ENCODE assay signal across 18 cellular contexts in the genomic region with DNA sequence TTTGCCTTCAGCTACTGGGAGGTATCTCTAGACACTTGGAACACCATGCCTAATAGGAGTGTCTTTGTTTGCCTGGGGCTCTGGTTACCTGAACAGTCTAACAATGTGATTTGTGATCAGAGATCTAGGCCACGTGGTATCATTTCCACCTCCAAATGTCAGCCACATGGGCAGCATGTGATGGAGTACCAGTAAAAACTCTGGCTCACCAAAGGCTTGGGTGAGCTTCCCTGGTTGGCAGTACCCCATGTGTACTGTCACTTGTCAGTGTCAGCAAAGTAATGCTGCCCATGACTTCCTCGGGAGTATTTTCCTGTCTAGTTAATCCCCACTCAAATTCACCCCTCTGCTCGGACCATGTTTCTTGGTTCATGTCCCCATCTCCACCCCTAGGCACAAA.
A peak's percentile ranks its signal among the peaks of the same experiment; 100 is the strongest.
DNase-seq lines count a peak whose midpoint lies in the region; ATAC-seq and TF ChIP-seq lines count a peak whose summit lies in the region.
"Had no signal": no experiment of that assay in that cellular context is flagged by ENCODE, and none has a peak within 500 bp of the region (broad histone marks: within the 10 kb centered on the region; RNA-seq: fewer than 3 reads in every experiment).

No MANE protein-coding gene starts in this region.

- no peak overlapping the region for H2BK20ac ChIP-seq in H9 (ENCODE audit: low read depth, low read length, poor library complexity, severe bottlenecking)

- H3K79me2 ChIP-seq in H9 (ENCODE audit: insufficient read depth, low read length) (no peaks in the 10 kb centered on the region), mesendoderm (ENCODE audit: control insufficient read depth, insufficient read depth, low read length) (no peaks in the 10 kb centered on the region)

- H4K8ac ChIP-seq in H9 (replicated peaks; ENCODE audit: insufficient read length, low read depth, low read length) (no peak overlapping the region), mesendoderm (ENCODE audit: low read depth, low read length) (no peak overlapping the region)

- H3K4ac ChIP-seq in H9 (ENCODE audit: low read depth, low read length) (no peak overlapping the region), mesendoderm (ENCODE audit: low read depth, low read length) (no peak overlapping the region)

- no peak for ATAC-seq in naive thymus-derived CD8-positive, alpha-beta T cell
- ATAC-seq: CD8-positive, alpha-beta T cell had no signal

- no peak overlapping the region for H2BK5ac ChIP-seq in H9 (ENCODE audit: insufficient read length, low read length)
- H2BK5ac ChIP-seq in mesendoderm (ENCODE audit: low read length) = no peak overlapping the region

- DNase-seq in cardiac septum (ENCODE audit: low spot score) = peak; percentile 66
- no peak for DNase-seq in right atrium auricular region (ENCODE audit: low spot score)
- DNase-seq in H9 = no peak
- no peak for DNase-seq in mesendoderm
- DNase-seq in MCF 10A (ENCODE audit: unreplicated experiment) = no peak
- no peak for DNase-seq in naive thymus-derived CD8-positive, alpha-beta T cell
- DNase-seq: Caco-2; CD4-positive, CD25-positive, alpha-beta regulatory T cell; CD8-positive, alpha-beta T cell; DMS153; DND-41; GOT3; HCEC 1CT had no signal

- no peak overlapping the region for H3K14ac ChIP-seq in H9 (ENCODE audit: insufficient read depth, low read length)

- no CpG with 5 or more reads among the region's 3 CpGs for WGBS in H9 (ENCODE audit: extremely low coverage, insufficient read length, low lambda C conversion rate)
- WGBS in mesendoderm (ENCODE audit: extremely low coverage, insufficient coverage, low lambda C conversion rate) = no CpG with 5 or more reads among the region's 3 CpGs

- no peaks in the 10 kb centered on the region for H4K20me1 ChIP-seq in H9 (ENCODE audit: control insufficient read depth, insufficient read depth, insufficient read length)
- H4K20me1 ChIP-seq: BLaER1 had no signal

- H3K9me3 Mint-ChIP-seq in H9 (no peaks in the 10 kb centered on the region), MCF 10A (ENCODE audit: unreplicated experiment) (no peaks in the 10 kb centered on the region)
- H3K9me3 Mint-ChIP-seq in naive thymus-derived CD8-positive, alpha-beta T cell = no peaks in the 10 kb centered on the region
- H3K9me3 Mint-ChIP-seq: CD4-positive, CD25-positive, alpha-beta regulatory T cell; CD8-positive, alpha-beta T cell had no signal

- H4K5ac ChIP-seq in H9 (ENCODE audit: insufficient read length, low read depth, low read length) = peak overlapping the region; percentile 14
- no peak overlapping the region for H4K5ac ChIP-seq in mesendoderm (ENCODE audit: low read length)

- H3K27me3 Mint-ChIP-seq in H9 (ENCODE audit: low read depth) = peaks cover 12% of the 10 kb centered on the region
- H3K27me3 Mint-ChIP-seq in MCF 10A (ENCODE audit: insufficient read depth, unreplicated experiment) = no peaks in the 10 kb centered on the region
- peaks cover 6 to 13% (median 10%) of the 10 kb centered on the region in 5 donors for H3K27me3 Mint-ChIP-seq in naive thymus-derived CD8-positive, alpha-beta T cell

- no peaks in the 10 kb centered on the region for H3K27me3 ChIP-seq in right atrium auricular region
- no peaks in the 10 kb centered on the region for H3K27me3 ChIP-seq in H9 (ENCODE audit: insufficient read depth, low read length)
- H3K27me3 ChIP-seq in mesendoderm (ENCODE audit: insufficient read depth, low read length, poor library complexity) = no peaks in the 10 kb centered on the region
- H3K27me3 ChIP-seq in skeletal muscle tissue (ENCODE audit: control insufficient read depth in 3 of 3, insufficient read depth in 3 of 3, low read length in 3 of 3) = no peaks in the 10 kb centered on the region
- H3K27me3 ChIP-seq: BLaER1 had no signal

- no peak overlapping the region for H3K4me3 Mint-ChIP-seq in H9
- no peak overlapping the region for H3K4me3 Mint-ChIP-seq in MCF 10A (ENCODE audit: unreplicated experiment)
- H3K4me3 Mint-ChIP-seq in naive thymus-derived CD8-positive, alpha-beta T cell = no peak overlapping the region
- H3K4me3 Mint-ChIP-seq: B cell; CD4-positive, CD25-positive, alpha-beta regulatory T cell; CD8-positive, alpha-beta T cell had no signal

- intact Hi-C loops in cardiac septum (cut with DNase I) = no loop called here
- intact Hi-C loops in MCF 10A (cut with micrococcal nuclease) = no loop called here

- H3K18ac ChIP-seq in H9 (ENCODE audit: insufficient read length, low read depth, low read length) = no peak overlapping the region
- H3K18ac ChIP-seq in mesendoderm (ENCODE audit: low read length) = peak overlapping the region; percentile 25

- H3K4me3 ChIP-seq in right atrium auricular region (no peak overlapping the region), mesendoderm (ENCODE audit: low read length) (no peak overlapping the region), skeletal muscle tissue (ENCODE audit: low read length in 3 of 3) (no peak overlapping the region)
- H3K4me3 ChIP-seq: BLaER1 had no signal

- no peaks in the 10 kb centered on the region for H3K4me1 ChIP-seq in right atrium auricular region
- no peaks in the 10 kb centered on the region for H3K4me1 ChIP-seq in H9 (ENCODE audit: insufficient read depth, low read length)
- H3K4me1 ChIP-seq in mesendoderm (ENCODE audit: control insufficient read depth, low read depth, low read length) = no peaks in the 10 kb centered on the region
- peaks cover 34 to 45% (median 39%) of the 10 kb centered on the region in 3 donors for H3K4me1 ChIP-seq in skeletal muscle tissue (ENCODE audit: control insufficient read depth in 3 of 3, insufficient read depth in 3 of 3, low read length in 3 of 3)
- H3K4me1 ChIP-seq: BLaER1, Caco-2 had no signal

- BruUV-seq in MCF 10A (replicated peaks; lab: Mats Ljungman, UMichigan) = no TSS peak

- H3K23ac ChIP-seq in H9 (ENCODE audit: insufficient read length, low read depth, low read length) (no peak overlapping the region), mesendoderm (ENCODE audit: low read length) (no peak overlapping the region)

- H3K27ac ChIP-seq in right atrium auricular region = no peak overlapping the region
- H3K27ac ChIP-seq in H9 (ENCODE audit: insufficient read length, low read depth, low read length) = no peak overlapping the region
- H3K27ac ChIP-seq in mesendoderm (ENCODE audit: low read depth, low read length) = no peak overlapping the region
- H3K27ac ChIP-seq in skeletal muscle tissue (ENCODE audit: low read depth, low read length) = peak overlapping the region; percentile 78
- H3K27ac ChIP-seq: 22Rv1, BLaER1, C4-2B had no signal

- TF ChIP-seq CTCF in right atrium auricular region (IDR thresholded peaks at IDR 0.05) (no peak), H9 (conservative IDR thresholded peaks at IDR 0.05) (no peak), MCF 10A (IDR thresholded peaks at IDR 0.05; ENCODE audit: unreplicated experiment) (no peak)

- no peaks in the 10 kb centered on the region for H3K23me2 ChIP-seq in H9 (ENCODE audit: insufficient read length, low read depth, low read length, poor library complexity, severe bottlenecking)

- H3K36me3 Mint-ChIP-seq in H9 (ENCODE audit: insufficient read depth in 1 of 3, low read depth in 3 of 3) (no peaks in the 10 kb centered on the region), MCF 10A (ENCODE audit: insufficient read depth, unreplicated experiment) (no peaks in the 10 kb centered on the region)
- no peaks in the 10 kb centered on the region for H3K36me3 Mint-ChIP-seq in naive thymus-derived CD8-positive, alpha-beta T cell
- H3K36me3 Mint-ChIP-seq: CD4-positive, CD25-positive, alpha-beta regulatory T cell; CD8-positive, alpha-beta T cell had no signal

- H3K56ac ChIP-seq in H9 (ENCODE audit: insufficient read length, low read depth, low read length) (no peak overlapping the region), mesendoderm (ENCODE audit: low read length) (no peak overlapping the region)

- H3K4me1 Mint-ChIP-seq in H9 (no peaks in the 10 kb centered on the region; a peak in 1 of 4 replicates), MCF 10A (ENCODE audit: insufficient read depth, unreplicated experiment) (no peaks in the 10 kb centered on the region)
- no peaks in the 10 kb centered on the region for H3K4me1 Mint-ChIP-seq in naive thymus-derived CD8-positive, alpha-beta T cell
- H3K4me1 Mint-ChIP-seq: B cell; CD4-positive, CD25-positive, alpha-beta regulatory T cell had no signal

- H3K9me3 ChIP-seq in right atrium auricular region (no peaks in the 10 kb centered on the region), H9 (ENCODE audit: control insufficient read depth, low read depth, low read length) (no peaks in the 10 kb centered on the region), skeletal muscle tissue (ENCODE audit: control insufficient read depth in 3 of 3, low read length in 3 of 3) (no peaks in the 10 kb centered on the region)
- H3K9me3 ChIP-seq: BLaER1, Caco-2 had no signal

- no peak overlapping the region for H3K27ac Mint-ChIP-seq in H9
- H3K27ac Mint-ChIP-seq in MCF 10A (ENCODE audit: low read depth, unreplicated experiment) = no peak overlapping the region
- H3K27ac Mint-ChIP-seq in naive thymus-derived CD8-positive, alpha-beta T cell = no peak overlapping the region
- H3K27ac Mint-ChIP-seq: B cell; CD4-positive, CD25-positive, alpha-beta regulatory T cell; CD8-positive, alpha-beta T cell had no signal

- no peak overlapping the region for H3T11ph ChIP-seq in H9 (ENCODE audit: low read length)

- H3K79me1 ChIP-seq in H9 (ENCODE audit: insufficient read depth, low read depth, low read length, poor library complexity, severe bottlenecking) (no peaks in the 10 kb centered on the region), mesendoderm (ENCODE audit: low read length) (no peaks in the 10 kb centered on the region)

- no peak overlapping the region for H2BK120ac ChIP-seq in H9 (ENCODE audit: low read depth, low read length, poor library complexity, severe bottlenecking)
- H2BK120ac ChIP-seq in mesendoderm (ENCODE audit: low read depth, low read length) = no peak overlapping the region

- no peak overlapping the region for H2BK12ac ChIP-seq in H9 (ENCODE audit: insufficient read length, low read depth, low read length)

- no peak overlapping the region for H2AFZ ChIP-seq in H9 (ENCODE audit: low read length)

- CTCF ChIA-PET in MCF 10A (lab: Yijun Ruan, JAX) = no interaction called here

- no peak overlapping the region for H3K9ac ChIP-seq in H9 (ENCODE audit: extremely low read depth, insufficient read length, low read length)
- H3K9ac ChIP-seq in mesendoderm (ENCODE audit: low read length) = no peak overlapping the region
- H3K9ac ChIP-seq in skeletal muscle tissue (ENCODE audit: low read depth in 1 of 3, low read length in 3 of 3) = peak overlapping the region in 1 of 3 donors; percentile 47
- H3K9ac ChIP-seq: BLaER1 had no signal

- H3K36me3 ChIP-seq in right atrium auricular region (no peaks in the 10 kb centered on the region), mesendoderm (ENCODE audit: control insufficient read depth, insufficient read depth, low read length) (no peaks in the 10 kb centered on the region), skeletal muscle tissue (ENCODE audit: control insufficient read depth in 3 of 3, insufficient read depth in 3 of 3, low read length in 3 of 3) (no peaks in the 10 kb centered on the region)
- H3K36me3 ChIP-seq: BLaER1 had no signal

- H2AK5ac ChIP-seq in H9 (ENCODE audit: insufficient read length, low read length) = no peak overlapping the region
- H2AK5ac ChIP-seq in mesendoderm (ENCODE audit: low read length) = no peak overlapping the region

- no peak overlapping the region for H2BK15ac ChIP-seq in H9 (ENCODE audit: low read depth, low read length)
- no peak overlapping the region for H2BK15ac ChIP-seq in mesendoderm (replicated peaks; ENCODE audit: low read depth)

- no peak overlapping the region for H4K91ac ChIP-seq in H9 (ENCODE audit: insufficient read length, low read depth, low read length)

- POLR2A ChIA-PET in MCF 10A (lab: Yijun Ruan, JAX) = interaction anchor here (0.7 kb wide), 1 partner anchor 467 kb away, joined by 3 read pairs; no protein-coding TSS in a partner anchor
- POLR2A ChIA-PET in naive thymus-derived CD8-positive, alpha-beta T cell (lab: Charles Lee) = no interaction called here

- H3K4me2 ChIP-seq in H9 (ENCODE audit: insufficient read depth, insufficient read length, low read length) (no peak overlapping the region), mesendoderm (ENCODE audit: low read length) (no peak overlapping the region)
- H3K4me2 ChIP-seq: BLaER1 had no signal
